ENCODE assay signal across 27 cellular contexts in genomic region chr4:107072836-107073736, GRCh38. TPM values are rescaled to one million over a fixed set of nuclear protein-coding genes. Genes with fewer than 3 reads are reported as not detected.
"Had no signal": no experiment of that assay in that cellular context is flagged by ENCODE, and none has a peak within 500 bp of the region (broad histone marks: within the 10 kb centered on the region; RNA-seq: fewer than 3 reads in every experiment).

No MANE protein-coding gene starts in this region.

- H2AFZ ChIP-seq: parathyroid adenoma had no signal

- H3K27me3 ChIP-seq: ovary, right lobe of liver, sigmoid colon, stomach, thyroid gland, tibial nerve, upper lobe of left lung, vagina had no signal

- H3K4me3 Mint-ChIP-seq: naive thymus-derived CD8-positive, alpha-beta T cell; natural killer cell treated with Interleukin-12 subunit alpha and Interleukin-12 subunit beta and Interleukin-15 and Interleukin-18, amount 100 ng/mL, for 72 hours; nephron progenitor cell; neural crest cell; stimulated activated effector memory CD8-positive, alpha-beta T cell treated with anti-CD3 and anti-CD28 coated beads, Interleukin-12 subunit alpha, Interleukin-12 subunit beta, amount 100 ng/mL, for 72 hours; stimulated activated naive B cell treated with anti-CD40 and anti-IgM and Interleukin-4, amounts not matched to agents 10 μg/mL and 1 μg/mL and 100 μg/mL, for 72 hours had no signal

- H3K27ac Mint-ChIP-seq: natural killer cell treated with Interleukin-12 subunit alpha and Interleukin-12 subunit beta and Interleukin-15 and Interleukin-18, amount 100 ng/mL, for 72 hours; nephron progenitor cell; progenitor cell of endocrine pancreas; stimulated activated effector memory CD8-positive, alpha-beta T cell treated with anti-CD3 and anti-CD28 coated beads, Interleukin-12 subunit alpha, Interleukin-12 subunit beta, amount 100 ng/mL, for 72 hours; stimulated activated naive B cell treated with anti-CD40 and anti-IgM and Interleukin-4, amounts not matched to agents 10 μg/mL and 1 μg/mL and 100 μg/mL, for 72 hours had no signal

- H3K27ac ChIP-seq: ovary, parathyroid adenoma, psoas muscle, right lobe of liver, sigmoid colon, stomach, thoracic aorta, thyroid gland, tibial nerve, upper lobe of left lung, vagina had no signal

- H3K9ac ChIP-seq: parathyroid adenoma had no signal

- H3K27me3 Mint-ChIP-seq: natural killer cell treated with Interleukin-12 subunit alpha and Interleukin-12 subunit beta and Interleukin-15 and Interleukin-18, amount 100 ng/mL, for 72 hours; progenitor cell of endocrine pancreas; stimulated activated naive B cell treated with anti-CD40 and anti-IgM and Interleukin-4, amounts not matched to agents 10 μg/mL and 1 μg/mL and 100 μg/mL, for 72 hours had no signal

- DNase-seq: naive thymus-derived CD8-positive, alpha-beta T cell; nephron progenitor cell; occipital lobe; ovary; psoas muscle; sigmoid colon; small intestine; stimulated activated CD4-positive, alpha-beta T cell treated with anti-CD3 and anti-CD28 coated beads, Interleukin-15, amount 100 ng/mL, for 24 hours; stimulated activated CD4-positive, alpha-beta T cell treated with anti-CD3 and anti-CD28 coated beads, Interleukin-2, amount 100 ng/mL, for 24 hours; stimulated activated CD4-positive, alpha-beta T cell treated with anti-CD3 and anti-CD28 coated beads, Interleukin-2, amount 100 ng/mL, for 48 hours; stimulated activated CD4-positive, alpha-beta T cell treated with anti-CD3 and anti-CD28 coated beads, Interleukin-4, amount 100 ng/mL, for 24 hours; stimulated activated naive B cell treated with anti-CD40 and anti-IgM and Interleukin-4, amounts not matched to agents 10 μg/mL and 1 μg/mL and 100 μg/mL, for 72 hours; stimulated activated naive CD4-positive, alpha-beta T cell treated with Interleukin-2 at 50 U/mL for 16 hours; stomach; thyroid gland; trophoblast cell had no signal

- H3K4me1 ChIP-seq: parathyroid adenoma, psoas muscle, right lobe of liver, sigmoid colon, stomach, thyroid gland, tibial nerve, upper lobe of left lung, vagina had no signal

- ATAC-seq: naive thymus-derived CD8-positive, alpha-beta T cell; natural killer cell treated with Interleukin-12 subunit alpha and Interleukin-12 subunit beta and Interleukin-15 and Interleukin-18, amount 100 ng/mL, for 72 hours; psoas muscle; right cardiac atrium; stimulated activated effector memory CD8-positive, alpha-beta T cell treated with anti-CD3 and anti-CD28 coated beads, Interleukin-12 subunit alpha, Interleukin-12 subunit beta, amount 100 ng/mL, for 72 hours; stimulated activated naive B cell treated with anti-CD40 and anti-IgM and Interleukin-4, amounts not matched to agents 10 μg/mL and 1 μg/mL and 100 μg/mL, for 72 hours had no signal

- H3K4me1 Mint-ChIP-seq: naive thymus-derived CD8-positive, alpha-beta T cell; nephron progenitor cell; neural crest cell; stimulated activated effector memory CD8-positive, alpha-beta T cell treated with anti-CD3 and anti-CD28 coated beads, Interleukin-12 subunit alpha, Interleukin-12 subunit beta, amount 100 ng/mL, for 72 hours; stimulated activated naive B cell treated with anti-CD40 and anti-IgM and Interleukin-4, amounts not matched to agents 10 μg/mL and 1 μg/mL and 100 μg/mL, for 72 hours had no signal

- H3K9me3 ChIP-seq: ovary, psoas muscle, right lobe of liver, sigmoid colon, thoracic aorta, thyroid gland, tibial nerve, upper lobe of left lung, vagina had no signal

- H3K36me3 ChIP-seq: ovary, right lobe of liver, sigmoid colon, stomach, thoracic aorta, thyroid gland, tibial nerve, upper lobe of left lung, vagina had no signal

- H3K4me3 ChIP-seq: ovary, psoas muscle, right lobe of liver, sigmoid colon, stomach, thoracic aorta, thyroid gland, tibial nerve, upper lobe of left lung, vagina had no signal

RNA-seq across cellular contexts. Expression of gene DKK2, which starts 37.0 kb away (rescaled TPM):
- polyA plus RNA-seq: naive thymus-derived CD8-positive, alpha-beta T cell had no signal
